Comparison of ENCODE assay signal across 9 cellular contexts in the genomic region with DNA sequence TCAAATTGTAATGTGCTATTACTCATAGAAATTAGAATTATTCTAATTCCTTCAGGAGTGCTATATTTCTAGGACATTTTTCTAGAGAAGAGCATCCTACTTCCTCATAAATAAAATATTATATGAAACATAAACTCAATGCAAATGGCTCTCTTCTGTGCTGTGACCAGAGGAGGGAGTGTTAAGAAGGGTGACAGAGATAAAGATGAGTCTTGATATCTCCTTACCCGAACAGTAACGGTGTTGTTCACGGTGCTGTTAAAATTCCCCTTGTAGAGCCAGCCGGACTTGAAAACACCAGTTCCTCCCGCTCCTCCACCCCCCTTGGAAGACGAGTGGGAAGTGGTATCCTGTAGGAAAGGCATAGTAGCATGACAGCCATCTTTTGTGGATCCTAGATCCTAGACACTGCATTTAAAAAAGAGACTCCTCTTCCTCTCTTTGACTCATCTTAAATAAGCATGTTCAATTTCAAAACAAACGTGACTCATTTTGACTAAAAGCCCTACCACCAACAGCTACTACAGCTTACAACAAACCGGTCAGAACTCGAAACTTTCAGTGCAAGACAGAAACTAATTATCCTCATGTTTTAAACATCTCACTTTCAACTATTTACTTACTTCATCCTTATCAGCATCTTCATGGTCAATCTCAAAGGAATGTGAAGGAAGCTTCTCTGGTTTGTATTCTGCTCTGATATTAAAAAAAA.
DNase-seq lines count a peak whose midpoint lies in the region; ATAC-seq, FAIRE-seq and TF ChIP-seq lines count a peak whose summit lies in the region.
"Had no signal": no experiment of that assay in that cellular context is flagged by ENCODE, and none has a peak within 500 bp of the region (broad histone marks: within the 10 kb centered on the region; RNA-seq: fewer than 3 reads in every experiment).

No MANE protein-coding gene starts in this region.

- no peak overlapping the region for H3K4me3 Mint-ChIP-seq in activated naive CD4-positive, alpha-beta T cell treated with anti-CD3 and anti-CD28 coated beads, Interleukin-2, amount 10 ng/mL, durations not matched to agents 7 days and 5 days
- peak overlapping the region; percentile 33 to 62 for H3K4me3 Mint-ChIP-seq in activated T-cell treated with anti-CD3 and anti-CD28 coated beads, Interleukin-2, amount 50 U/mL, for 72 hours
- H3K4me3 Mint-ChIP-seq in type B pancreatic cell: no peak overlapping the region

- WGBS in trophoblast cell (ENCODE audit: extremely low coverage, insufficient coverage, insufficient read length): no CpG with 5 or more reads among the region's 9 CpGs
- WGBS in small intestine, 3 donors: 69 to 76% (median 71%) methylated on average over 9 of the region's 9 CpGs

- H3K36me3 ChIP-seq in trophoblast cell (ENCODE audit: control insufficient read depth in 1 of 2, insufficient read depth in 2 of 2, low read length in 2 of 2) (no peaks in the 10 kb centered on the region), small intestine (ENCODE audit: control insufficient read depth in 2 of 2, insufficient read depth in 2 of 2, low read length in 2 of 2) (no peaks in the 10 kb centered on the region)

- H3K9me3 Mint-ChIP-seq in activated naive CD4-positive, alpha-beta T cell treated with anti-CD3 and anti-CD28 coated beads, Interleukin-2, amount 10 ng/mL, durations not matched to agents 7 days and 5 days: no peaks in the 10 kb centered on the region
- H3K9me3 Mint-ChIP-seq in activated T-cell treated with anti-CD3 and anti-CD28 coated beads, Interleukin-2, amount 50 U/mL, for 72 hours: no peaks in the 10 kb centered on the region
- no peaks in the 10 kb centered on the region for H3K9me3 Mint-ChIP-seq in type B pancreatic cell

- H3K27ac ChIP-seq in trophoblast cell (ENCODE audit: low read depth, low read length) (no peak overlapping the region), small intestine (ENCODE audit: low read depth in 1 of 2, low read length in 1 of 2) (no peak overlapping the region)

- TF ChIP-seq CTCF in type B pancreatic cell (conservative IDR thresholded peaks at IDR 0.05): no peak

- H3K18ac ChIP-seq in trophoblast cell (ENCODE audit: low read length): no peak overlapping the region

- no peak overlapping the region for H3K23ac ChIP-seq in trophoblast cell (ENCODE audit: low read length)

- no peak overlapping the region for H2AK5ac ChIP-seq in trophoblast cell (ENCODE audit: low read length)

- peak; percentile 50 for ATAC-seq in HG03108 (IDR thresholded peaks at IDR 0.05; ENCODE audit: unreplicated experiment)
- ATAC-seq in activated T-cell treated with anti-CD3 and anti-CD28 coated beads, Interleukin-2, amount 50 U/mL, for 72 hours (replicated peaks in 1 of 2): peak; percentile 86 to 88

- H3K4me3 ChIP-seq in trophoblast cell (ENCODE audit: low read depth, low read length): no peak overlapping the region
- no peak overlapping the region for H3K4me3 ChIP-seq in small intestine (ENCODE audit: low read depth in 1 of 2, low read length in 2 of 2)

- no peak overlapping the region for H3K9ac ChIP-seq in trophoblast cell (ENCODE audit: low read length)

- H2BK5ac ChIP-seq in trophoblast cell (ENCODE audit: low read depth, low read length, poor library complexity): no peak overlapping the region

- DNase-seq in activated naive CD4-positive, alpha-beta T cell treated with anti-CD3 and anti-CD28 coated beads, Interleukin-2, amount 10 ng/mL, durations not matched to agents 7 days and 5 days: no peak
- no peak for DNase-seq in activated naive CD4-positive, alpha-beta T cell (lab: John Stamatoyannopoulos, UW)
- DNase-seq in activated T-cell treated with anti-CD3 and anti-CD28 coated beads, Interleukin-2, amount 50 U/mL, for 72 hours: peak; percentile 7 to 19
- DNase-seq in trophoblast cell (peak; percentile 17 to 77), G401 (ENCODE audit: low spot score) (no peak), type B pancreatic cell (ENCODE audit: extremely low spot score, unreplicated experiment) (no peak), small intestine (no peak)
- DNase-seq: DND-41 had no signal

- H3K27me3 ChIP-seq in trophoblast cell (ENCODE audit: insufficient read depth, low read length) (no peaks in the 10 kb centered on the region), small intestine (ENCODE audit: control insufficient read depth in 2 of 2, insufficient read depth in 2 of 2, low read length in 2 of 2) (no peaks in the 10 kb centered on the region)

- no peak overlapping the region for H3K14ac ChIP-seq in trophoblast cell (ENCODE audit: low read length)

- no peak overlapping the region for H4K12ac ChIP-seq in trophoblast cell (ENCODE audit: low read depth, low read length)

- H2BK12ac ChIP-seq in trophoblast cell (ENCODE audit: low read length): no peak overlapping the region

- CTCF ChIA-PET in activated naive CD4-positive, alpha-beta T cell treated with anti-CD3 and anti-CD28 coated beads, Interleukin-2, amount 10 ng/mL, durations not matched to agents 7 days and 5 days (lab: Charles Lee): interaction anchor here (0.6 to 1.4 kb wide), 4 partner anchors 11 to 154 kb away, joined by 3 to 5 read pairs (median 4); no protein-coding TSS in a partner anchor

- in situ Hi-C loops in G401 (cut with HindIII; ENCODE audit: low sequenced_read_pairs): no loop called here

- H3K9me3 ChIP-seq in trophoblast cell (ENCODE audit: insufficient read depth, low read depth, low read length) (no peaks in the 10 kb centered on the region), small intestine (ENCODE audit: control insufficient read depth, low read depth) (no peaks in the 10 kb centered on the region)

- H3K79me1 ChIP-seq in trophoblast cell (ENCODE audit: low read length): no peaks in the 10 kb centered on the region

- H4K8ac ChIP-seq in trophoblast cell (ENCODE audit: low read depth, low read length): no peak overlapping the region

- no peaks in the 10 kb centered on the region for H3K27me3 Mint-ChIP-seq in activated naive CD4-positive, alpha-beta T cell treated with anti-CD3 and anti-CD28 coated beads, Interleukin-2, amount 10 ng/mL, durations not matched to agents 7 days and 5 days
- H3K27me3 Mint-ChIP-seq in activated T-cell treated with anti-CD3 and anti-CD28 coated beads, Interleukin-2, amount 50 U/mL, for 72 hours (ENCODE audit: low read depth): no peaks in the 10 kb centered on the region
- no peaks in the 10 kb centered on the region for H3K27me3 Mint-ChIP-seq in type B pancreatic cell

- H2BK120ac ChIP-seq in trophoblast cell (ENCODE audit: insufficient read depth, low read length, poor library complexity): no peak overlapping the region

- H3K27ac Mint-ChIP-seq in activated naive CD4-positive, alpha-beta T cell treated with anti-CD3 and anti-CD28 coated beads, Interleukin-2, amount 10 ng/mL, durations not matched to agents 7 days and 5 days: peak overlapping the region; percentile 30
- H3K27ac Mint-ChIP-seq in activated T-cell treated with anti-CD3 and anti-CD28 coated beads, Interleukin-2, amount 50 U/mL, for 72 hours: peak overlapping the region; percentile 94
- no peak overlapping the region for H3K27ac Mint-ChIP-seq in type B pancreatic cell

- no peaks in the 10 kb centered on the region for H3K79me2 ChIP-seq in trophoblast cell (ENCODE audit: control insufficient read depth, insufficient read depth, low read length, poor library complexity)

- H2AFZ ChIP-seq in trophoblast cell (ENCODE audit: insufficient read depth, low read length, poor library complexity): no peak overlapping the region

- H3K36me3 Mint-ChIP-seq in activated naive CD4-positive, alpha-beta T cell treated with anti-CD3 and anti-CD28 coated beads, Interleukin-2, amount 10 ng/mL, durations not matched to agents 7 days and 5 days: peaks cover 86% of the 10 kb centered on the region
- H3K36me3 Mint-ChIP-seq in activated T-cell treated with anti-CD3 and anti-CD28 coated beads, Interleukin-2, amount 50 U/mL, for 72 hours (ENCODE audit: insufficient read depth in 2 of 2): peaks cover 26 to 66% of the 10 kb centered on the region in 2 donors
- no peaks in the 10 kb centered on the region for H3K36me3 Mint-ChIP-seq in type B pancreatic cell

- H3K4ac ChIP-seq in trophoblast cell (ENCODE audit: low read depth, low read length): no peak overlapping the region

- H4K91ac ChIP-seq in trophoblast cell (ENCODE audit: low read depth, low read length): no peak overlapping the region

- H3K4me2 ChIP-seq in trophoblast cell (ENCODE audit: low read length): no peak overlapping the region

- H3K4me1 ChIP-seq in trophoblast cell (ENCODE audit: control insufficient read depth in 1 of 2, insufficient read depth in 2 of 2, low read length in 2 of 2) (no peaks in the 10 kb centered on the region), small intestine (ENCODE audit: control insufficient read depth in 2 of 2, insufficient read depth in 1 of 2, low read depth in 1 of 2, low read length in 1 of 2) (no peaks in the 10 kb centered on the region)

- H3K4me1 Mint-ChIP-seq in activated naive CD4-positive, alpha-beta T cell treated with anti-CD3 and anti-CD28 coated beads, Interleukin-2, amount 10 ng/mL, durations not matched to agents 7 days and 5 days: peaks cover 54% of the 10 kb centered on the region
- H3K4me1 Mint-ChIP-seq in activated T-cell treated with anti-CD3 and anti-CD28 coated beads, Interleukin-2, amount 50 U/mL, for 72 hours (ENCODE audit: low read depth): peaks cover 85% of the 10 kb centered on the region
- H3K4me1 Mint-ChIP-seq in type B pancreatic cell (ENCODE audit: unreplicated experiment): no peaks in the 10 kb centered on the region

- no peak for FAIRE-seq in small intestine (lab: Jason Lieb, UNC)

Comparison
In these comparisons a context has a peak if more than half of its experiments do, and no peak if none do; other contexts are left out.
1. DNase-seq: peak in activated T-cell treated with anti-CD3 and anti-CD28 coated beads, Interleukin-2, amount 50 U/mL, for 72 hours (2 of 2) and trophoblast cell (2 of 2); none in activated naive CD4-positive, alpha-beta T cell treated with anti-CD3 and anti-CD28 coated beads, Interleukin-2, amount 10 ng/mL, durations not matched to agents 7 days and 5 days (single experiment), activated naive CD4-positive, alpha-beta T cell (0 of 4), G401 (single experiment), type B pancreatic cell (single experiment) and small intestine (single experiment).
2. H3K4me3 Mint-ChIP-seq: peak in activated T-cell treated with anti-CD3 and anti-CD28 coated beads, Interleukin-2, amount 50 U/mL, for 72 hours (2 of 2); none in activated naive CD4-positive, alpha-beta T cell treated with anti-CD3 and anti-CD28 coated beads, Interleukin-2, amount 10 ng/mL, durations not matched to agents 7 days and 5 days (single experiment) and type B pancreatic cell (single experiment).